In the genomic region with DNA sequence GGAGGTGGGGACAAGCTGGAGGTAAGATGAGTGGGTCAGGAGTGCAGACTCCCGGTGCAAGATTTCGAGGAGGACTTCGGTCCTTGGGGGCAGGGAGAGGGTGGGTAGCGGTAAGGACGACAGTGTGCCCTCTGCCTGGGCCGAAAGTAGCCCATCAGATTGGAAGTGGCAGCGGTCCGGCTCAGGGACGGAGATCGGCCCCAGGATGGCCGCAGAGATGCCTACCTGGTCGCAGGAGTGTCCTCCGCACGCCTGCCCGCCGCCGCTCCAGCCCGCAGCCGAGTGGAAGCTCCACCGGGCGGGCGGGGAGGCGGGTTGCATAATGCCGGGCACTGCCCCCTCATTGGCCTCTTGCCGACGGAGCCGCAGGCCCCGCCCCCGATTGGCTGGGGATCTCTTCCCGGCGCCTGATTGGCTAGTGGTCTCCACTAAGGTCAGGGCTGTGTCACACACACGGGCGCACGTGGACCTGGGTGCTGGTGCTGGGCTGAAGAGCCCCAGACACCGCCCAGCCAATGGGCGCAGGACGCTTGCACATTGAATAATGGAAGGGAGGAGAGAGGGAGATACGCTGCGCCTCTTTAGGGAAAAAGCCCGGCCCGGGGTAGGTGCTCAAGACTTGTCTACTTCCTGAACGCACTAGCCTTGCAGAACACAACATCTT, we compare ENCODE assay signal across 8 cellular contexts. TPM values are rescaled to one million over a fixed set of nuclear protein-coding genes. Genes with fewer than 3 reads are reported as not detected.
DNase-seq lines count a peak whose midpoint lies in the region; ATAC-seq and TF ChIP-seq lines count a peak whose summit lies in the region.

A gene with protein sequence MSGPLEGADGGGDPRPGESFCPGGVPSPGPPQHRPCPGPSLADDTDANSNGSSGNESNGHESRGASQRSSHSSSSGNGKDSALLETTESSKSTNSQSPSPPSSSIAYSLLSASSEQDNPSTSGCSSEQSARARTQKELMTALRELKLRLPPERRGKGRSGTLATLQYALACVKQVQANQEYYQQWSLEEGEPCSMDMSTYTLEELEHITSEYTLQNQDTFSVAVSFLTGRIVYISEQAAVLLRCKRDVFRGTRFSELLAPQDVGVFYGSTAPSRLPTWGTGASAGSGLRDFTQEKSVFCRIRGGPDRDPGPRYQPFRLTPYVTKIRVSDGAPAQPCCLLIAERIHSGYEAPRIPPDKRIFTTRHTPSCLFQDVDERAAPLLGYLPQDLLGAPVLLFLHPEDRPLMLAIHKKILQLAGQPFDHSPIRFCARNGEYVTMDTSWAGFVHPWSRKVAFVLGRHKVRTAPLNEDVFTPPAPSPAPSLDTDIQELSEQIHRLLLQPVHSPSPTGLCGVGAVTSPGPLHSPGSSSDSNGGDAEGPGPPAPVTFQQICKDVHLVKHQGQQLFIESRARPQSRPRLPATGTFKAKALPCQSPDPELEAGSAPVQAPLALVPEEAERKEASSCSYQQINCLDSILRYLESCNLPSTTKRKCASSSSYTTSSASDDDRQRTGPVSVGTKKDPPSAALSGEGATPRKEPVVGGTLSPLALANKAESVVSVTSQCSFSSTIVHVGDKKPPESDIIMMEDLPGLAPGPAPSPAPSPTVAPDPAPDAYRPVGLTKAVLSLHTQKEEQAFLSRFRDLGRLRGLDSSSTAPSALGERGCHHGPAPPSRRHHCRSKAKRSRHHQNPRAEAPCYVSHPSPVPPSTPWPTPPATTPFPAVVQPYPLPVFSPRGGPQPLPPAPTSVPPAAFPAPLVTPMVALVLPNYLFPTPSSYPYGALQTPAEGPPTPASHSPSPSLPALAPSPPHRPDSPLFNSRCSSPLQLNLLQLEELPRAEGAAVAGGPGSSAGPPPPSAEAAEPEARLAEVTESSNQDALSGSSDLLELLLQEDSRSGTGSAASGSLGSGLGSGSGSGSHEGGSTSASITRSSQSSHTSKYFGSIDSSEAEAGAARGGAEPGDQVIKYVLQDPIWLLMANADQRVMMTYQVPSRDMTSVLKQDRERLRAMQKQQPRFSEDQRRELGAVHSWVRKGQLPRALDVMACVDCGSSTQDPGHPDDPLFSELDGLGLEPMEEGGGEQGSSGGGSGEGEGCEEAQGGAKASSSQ (N-terminal part only) (minus strand): TSS at position 293 of the 664 bp plus-strand sequence. CDS start 1,698 bp downstream, outside the sequence.

- DNase-seq in DMS79 treated with DMSO at 0.1 percent for 48 hours (lab: John Stamatoyannopoulos, UW) (peak; percentile 83), epithelial cell of proximal tubule (ENCODE audit: low read depth) (peak; percentile 59), mucosa of descending colon (peak; percentile 94 to 97 (median 97))
- DNase-seq in activated T-cell treated with anti-CD3 and anti-CD28 coated beads, Interleukin-2, amount 50 U/mL, for 24 hours = peak; percentile 91
- DNase-seq in stimulated activated CD8-positive, alpha-beta memory T cell treated with anti-CD3 and anti-CD28 coated beads, Interleukin-4, amount 100 ng/mL, for 1 hour (ENCODE audit: low read depth in 2 of 2, low spot score in 1 of 2) = peak; percentile 38 to 69

- H3K9me3 ChIP-seq in HUES6 (ENCODE audit: control insufficient read depth, insufficient read depth, low read depth, low read length) (no peaks in the 10 kb centered on the region), mucosa of descending colon (no peaks in the 10 kb centered on the region)

- no peak within 1 kb of the TSS for H3K27ac Mint-ChIP-seq in activated T-cell treated with anti-CD3 and anti-CD28 coated beads, Interleukin-2, amount 50 U/mL, for 24 hours

- peaks cover 39% of the 10 kb centered on the region for H3K4me1 Mint-ChIP-seq in activated T-cell treated with anti-CD3 and anti-CD28 coated beads, Interleukin-2, amount 50 U/mL, for 24 hours (ENCODE audit: low read depth)

- no peak within 1 kb of the TSS for H3K27ac ChIP-seq in HUES6 (ENCODE audit: low read depth, low read length)

- no peaks in the 10 kb centered on the region for H3K9me3 Mint-ChIP-seq in activated T-cell treated with anti-CD3 and anti-CD28 coated beads, Interleukin-2, amount 50 U/mL, for 24 hours

- peaks cover 33% of the 10 kb centered on the region for H3K4me1 ChIP-seq in HUES6 (ENCODE audit: control insufficient read depth, insufficient read depth, low read length)
- peaks cover 41% of the 10 kb centered on the region for H3K4me1 ChIP-seq in mucosa of descending colon (ENCODE audit: low read depth)

- H3K4me3 ChIP-seq in HUES6 (ENCODE audit: low read depth, low read length) (peak within 1 kb of the TSS; percentile 91), epithelial cell of proximal tubule (ENCODE audit: low read depth, low read length) (peak within 1 kb of the TSS; percentile 93), mucosa of descending colon (peak within 1 kb of the TSS; percentile 25)

- peak within 1 kb of the TSS; percentile 91 for H3K4me3 Mint-ChIP-seq in activated T-cell treated with anti-CD3 and anti-CD28 coated beads, Interleukin-2, amount 50 U/mL, for 24 hours

- intact Hi-C loops in mucosa of descending colon (cut with DNase I, micrococcal nuclease) = no loop called here

- peak within 1 kb of the TSS; percentile 56 for H3K9ac ChIP-seq in HUES6 (ENCODE audit: low read length)

- no peaks in the 10 kb centered on the region for H3K27me3 Mint-ChIP-seq in activated T-cell treated with anti-CD3 and anti-CD28 coated beads, Interleukin-2, amount 50 U/mL, for 24 hours

- peaks cover 41% of the 10 kb centered on the region for H3K36me3 Mint-ChIP-seq in activated T-cell treated with anti-CD3 and anti-CD28 coated beads, Interleukin-2, amount 50 U/mL, for 24 hours (ENCODE audit: low read depth)

- H3K27me3 ChIP-seq in HUES6 (ENCODE audit: control insufficient read depth, insufficient read depth, low read length) = no peaks in the 10 kb centered on the region

- ATAC-seq in mucosa of descending colon (peak; percentile 49), GM18858 (IDR thresholded peaks at IDR 0.05; ENCODE audit: unreplicated experiment) (no peak)

- no peak for TF ChIP-seq CTCF in epithelial cell of proximal tubule (conservative IDR thresholded peaks at IDR 0.05; ENCODE audit: low read depth, low read length)
- no peak for TF ChIP-seq CTCF in mucosa of descending colon (IDR thresholded peaks at IDR 0.05)

- H3K36me3 ChIP-seq in HUES6 (ENCODE audit: control insufficient read depth, insufficient read depth, low read length) (peaks cover 29% of the 10 kb centered on the region), mucosa of descending colon (ENCODE audit: low read depth) (peaks cover 24% of the 10 kb centered on the region)

TF ChIP-seq in PFSK-1, 5 proteins besides CTCF, POLR2A, EP300 and RAD21:
- TF ChIP-seq POLR2AphosphoS5 (IDR thresholded peaks at IDR 0.05; ENCODE audit: low read depth, low read length) (peak; percentile 61), TAF1 (IDR thresholded peaks at IDR 0.05; ENCODE audit: borderline replicate concordance, insufficient read depth, low read length) (peak; percentile 70; the same call in 1 of the 2 replicates), SIN3A (IDR thresholded peaks at IDR 0.05; ENCODE audit: borderline replicate concordance, insufficient read depth, low read length) (0 out of 2 replicates have a peak, but pooled peaks have one; percentile 51)
- TF ChIP-seq, protein P1, sequence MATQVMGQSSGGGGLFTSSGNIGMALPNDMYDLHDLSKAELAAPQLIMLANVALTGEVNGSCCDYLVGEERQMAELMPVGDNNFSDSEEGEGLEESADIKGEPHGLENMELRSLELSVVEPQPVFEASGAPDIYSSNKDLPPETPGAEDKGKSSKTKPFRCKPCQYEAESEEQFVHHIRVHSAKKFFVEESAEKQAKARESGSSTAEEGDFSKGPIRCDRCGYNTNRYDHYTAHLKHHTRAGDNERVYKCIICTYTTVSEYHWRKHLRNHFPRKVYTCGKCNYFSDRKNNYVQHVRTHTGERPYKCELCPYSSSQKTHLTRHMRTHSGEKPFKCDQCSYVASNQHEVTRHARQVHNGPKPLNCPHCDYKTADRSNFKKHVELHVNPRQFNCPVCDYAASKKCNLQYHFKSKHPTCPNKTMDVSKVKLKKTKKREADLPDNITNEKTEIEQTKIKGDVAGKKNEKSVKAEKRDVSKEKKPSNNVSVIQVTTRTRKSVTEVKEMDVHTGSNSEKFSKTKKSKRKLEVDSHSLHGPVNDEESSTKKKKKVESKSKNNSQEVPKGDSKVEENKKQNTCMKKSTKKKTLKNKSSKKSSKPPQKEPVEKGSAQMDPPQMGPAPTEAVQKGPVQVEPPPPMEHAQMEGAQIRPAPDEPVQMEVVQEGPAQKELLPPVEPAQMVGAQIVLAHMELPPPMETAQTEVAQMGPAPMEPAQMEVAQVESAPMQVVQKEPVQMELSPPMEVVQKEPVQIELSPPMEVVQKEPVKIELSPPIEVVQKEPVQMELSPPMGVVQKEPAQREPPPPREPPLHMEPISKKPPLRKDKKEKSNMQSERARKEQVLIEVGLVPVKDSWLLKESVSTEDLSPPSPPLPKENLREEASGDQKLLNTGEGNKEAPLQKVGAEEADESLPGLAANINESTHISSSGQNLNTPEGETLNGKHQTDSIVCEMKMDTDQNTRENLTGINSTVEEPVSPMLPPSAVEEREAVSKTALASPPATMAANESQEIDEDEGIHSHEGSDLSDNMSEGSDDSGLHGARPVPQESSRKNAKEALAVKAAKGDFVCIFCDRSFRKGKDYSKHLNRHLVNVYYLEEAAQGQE (IDR thresholded peaks at IDR 0.05; ENCODE audit: insufficient read depth in 1 of 2, low read depth in 2 of 2, low read length in 2 of 2) = no peak

RNA-seq across cellular contexts. Expression of the gene that starts here (rescaled TPM):
- 90.4 TPM for polyA plus RNA-seq in PFSK-1 (2012; ENCODE audit: insufficient read length, low read depth)
- total RNA-seq in epithelial cell of proximal tubule = 13.1 and 17.1 TPM in 2 replicates
- 100 to 1,000 TPM in 1 of 3 donors, 10 to 100 TPM in 2; 14.9 to 185 (median 84.0) TPM for total RNA-seq in mucosa of descending colon

Comparison
In these comparisons a context has a peak if more than half of its experiments do, and no peak if none do; other contexts are left out.
1. H3K4me3 ChIP-seq: peak in every context shown above with its lines; median percentile 93 in epithelial cell of proximal tubule; 91 in HUES6; 25 in mucosa of descending colon.